ENCODE assay signal across 21 cellular contexts in genomic region chr10:89875557-89875956, GRCh38.
DNase-seq lines count a peak whose midpoint lies in the region; ATAC-seq, FAIRE-seq and TF ChIP-seq lines count a peak whose summit lies in the region.
"Had no signal": no experiment of that assay in that cellular context is flagged by ENCODE, and none has a peak within 500 bp of the region (broad histone marks: within the 10 kb centered on the region; RNA-seq: fewer than 3 reads in every experiment).

No MANE protein-coding gene starts in this region.

- no peak overlapping the region for H3K9ac ChIP-seq in HepG2 (ENCODE audit: insufficient read depth, low read depth, low read length)
- H3K9ac ChIP-seq: BLaER1 treated with 17β-estradiol and CSF1 and Interleukin-3, amounts not matched to agents 10 nM and 100 nM had no signal

- no peak for DNase-seq in HepG2 (ENCODE audit: low spot score)
- no peak for DNase-seq in right lobe of liver
- peak; percentile 42 for DNase-seq in M059J (ENCODE audit: low read depth)
- DNase-seq in amniotic epithelial cell (ENCODE audit: low read depth), result peak; percentile 49
- no peak for DNase-seq in sigmoid colon
- DNase-seq in cerebellar nuclear complex (lab: John Stamatoyannopoulos, UW), result no peak
- DNase-seq: AML-193; Caco-2; Calu3; CD4-positive, alpha-beta T cell; CD8-positive, alpha-beta T cell; DMS79 treated with DMSO at 0.1 percent for 48 hours; GF-D8 had no signal

- POLR2A ChIA-PET in HepG2 (lab: Yijun Ruan, JAX), result no interaction called here

- WGBS in HepG2 (ENCODE audit: low lambda C conversion rate), result 32% methylated on average over 3 of the region's 3 CpGs
- 75% methylated on average over 3 of the region's 3 CpGs for WGBS in right lobe of liver (ENCODE audit: insufficient coverage, low coverage, low lambda C conversion rate, missing lambda C conversion rate)
- 85 to 92% methylated on average over 3 of the region's 3 CpGs for WGBS in sigmoid colon, 2 donors

- H3K79me2 ChIP-seq in HepG2 (ENCODE audit: insufficient read depth, low read length), result no peaks in the 10 kb centered on the region

- no peak overlapping the region for H2AFZ ChIP-seq in HepG2 (ENCODE audit: low read length)

- FAIRE-seq in HepG2 (lab: Jason Lieb, UNC), result no peak
- FAIRE-seq: A549, D721Med, G401.6, GM12891, GM19239 had no signal

- CTCF ChIA-PET in HepG2 (lab: Yijun Ruan, JAX; ENCODE audit: low intra/inter-chr PET ratio, low total read pairs), result no interaction called here

- H3K27me3 ChIP-seq in HepG2 (ENCODE audit: control insufficient read depth in 1 of 2, insufficient read depth in 2 of 2, low read length in 2 of 2), result no peaks in the 10 kb centered on the region
- no peaks in the 10 kb centered on the region for H3K27me3 ChIP-seq in right lobe of liver
- no peaks in the 10 kb centered on the region for H3K27me3 ChIP-seq in sigmoid colon
- H3K27me3 ChIP-seq: BLaER1 treated with 17β-estradiol and CSF1 and Interleukin-3, amounts not matched to agents 10 nM and 100 nM had no signal

- TF ChIP-seq POLR2A in HepG2 (IDR thresholded peaks at IDR 0.05; ENCODE audit: insufficient read depth in 1 of 2, low read depth in 2 of 2, low read length in 2 of 2) (no peak), right lobe of liver (IDR thresholded peaks at IDR 0.05) (no peak), sigmoid colon (IDR thresholded peaks at IDR 0.05) (no peak)

- H3K4me3 ChIP-seq in HepG2 (replicated peaks in 1 of 3; ENCODE audit: insufficient read depth in 1 of 3, low read depth in 2 of 3, low read length in 3 of 3), result no peak overlapping the region
- H3K4me3 ChIP-seq in right lobe of liver, result no peak overlapping the region
- H3K4me3 ChIP-seq in sigmoid colon, result no peak overlapping the region
- H3K4me3 ChIP-seq: A549; BLaER1 treated with 17β-estradiol and CSF1 and Interleukin-3, amounts not matched to agents 10 nM and 100 nM had no signal

- no peaks in the 10 kb centered on the region for H3K36me3 ChIP-seq in HepG2 (replicated peaks in 1 of 2; ENCODE audit: control insufficient read depth in 1 of 2, insufficient read depth in 2 of 2, low read length in 2 of 2)
- no peaks in the 10 kb centered on the region for H3K36me3 ChIP-seq in right lobe of liver
- no peaks in the 10 kb centered on the region for H3K36me3 ChIP-seq in sigmoid colon
- H3K36me3 ChIP-seq: BLaER1 treated with 17β-estradiol and CSF1 and Interleukin-3, amounts not matched to agents 10 nM and 100 nM had no signal

- intact Hi-C loops in HepG2 (cut with micrococcal nuclease; ENCODE audit: unreplicated experiment) (no loop called here), right lobe of liver (cut with DNase I) (no loop called here), sigmoid colon (cut with DNase I) (no loop called here)

- TF ChIP-seq CTCF in HepG2 (CRISPR knock-in tag; IDR thresholded peaks at IDR 0.05) (no peak), right lobe of liver (IDR thresholded peaks at IDR 0.05) (no peak), sigmoid colon (IDR thresholded peaks at IDR 0.05) (no peak)

- ATAC-seq in HepG2, result no peak
- ATAC-seq in right lobe of liver, result no peak
- ATAC-seq: A549; CD8-positive, alpha-beta T cell had no signal

- H3K4me2 ChIP-seq in HepG2 (ENCODE audit: low read depth, low read length), result no peak overlapping the region
- H3K4me2 ChIP-seq: A549; BLaER1 treated with 17β-estradiol and CSF1 and Interleukin-3, amounts not matched to agents 10 nM and 100 nM had no signal

- TF ChIP-seq EP300 in HepG2 (IDR thresholded peaks at IDR 0.05; ENCODE audit: low read depth in 2 of 2, low read length in 2 of 2) (no peak), HepG2 (CRISPR knock-in tag; IDR thresholded peaks at IDR 0.05; ENCODE audit: borderline replicate concordance) (no peak), sigmoid colon (IDR thresholded peaks at IDR 0.05) (no peak)

- in situ Hi-C loops in HepG2 (cut with HindIII; ENCODE audit: extremely low pct_ligation_motif_present, low pct_unique_long_range_greater_than_20kb), result no loop called here

- H3K9me3 ChIP-seq in HepG2 (ENCODE audit: low read length), result no peaks in the 10 kb centered on the region
- no peaks in the 10 kb centered on the region for H3K9me3 ChIP-seq in right lobe of liver
- H3K9me3 ChIP-seq in sigmoid colon, result no peaks in the 10 kb centered on the region
- H3K9me3 ChIP-seq: A549, Caco-2 had no signal

- BruUV-seq in HepG2 (replicated peaks; lab: Mats Ljungman, UMichigan), result no TSS peak

- H3K27ac ChIP-seq in HepG2 (ENCODE audit: extremely low read length, insufficient read depth, low read length), result no peak overlapping the region
- no peak overlapping the region for H3K27ac ChIP-seq in right lobe of liver
- H3K27ac ChIP-seq in sigmoid colon, result no peak overlapping the region
- H3K27ac ChIP-seq: 22Rv1; A549; BLaER1 treated with 17β-estradiol and CSF1 and Interleukin-3, amounts not matched to agents 10 nM and 100 nM; C4-2B had no signal

- TF ChIP-seq RAD21 in HepG2 (CRISPR knock-in tag; IDR thresholded peaks at IDR 0.05), result no peak

- H3K4me1 ChIP-seq in HepG2 (ENCODE audit: insufficient read depth, low read length) (no peaks in the 10 kb centered on the region), right lobe of liver (no peaks in the 10 kb centered on the region), sigmoid colon (no peaks in the 10 kb centered on the region)
- H3K4me1 ChIP-seq: A549, Caco-2 had no signal

- no peaks in the 10 kb centered on the region for H4K20me1 ChIP-seq in HepG2 (ENCODE audit: insufficient read depth, low read length)
- H4K20me1 ChIP-seq: BLaER1 treated with 17β-estradiol and CSF1 and Interleukin-3, amounts not matched to agents 10 nM and 100 nM had no signal

TF ChIP-seq in HepG2, 621 proteins besides CTCF, POLR2A, EP300 and RAD21:
- TF ChIP-seq ZNF317 (CRISPR knock-in tag; IDR thresholded peaks at IDR 0.05), result peak; percentile 61; the same call in 1 of the 2 replicates
- TF ChIP-seq ARNT2 (CRISPR knock-in tag; IDR thresholded peaks at IDR 0.05; ENCODE audit: low read depth), result no peak
- TF ChIP-seq ZNF660 (CRISPR knock-in tag; IDR thresholded peaks at IDR 0.05; ENCODE audit: borderline replicate concordance, low read depth), result no peak

Comparison
In these comparisons a context has a peak if more than half of its experiments do, and no peak if none do; other contexts are left out.
1. DNase-seq: peak in M059J (single experiment) and amniotic epithelial cell (single experiment); none in HepG2 (single experiment), right lobe of liver (0 of 3), sigmoid colon (single experiment) and cerebellar nuclear complex (0 of 2).